Comparison of ENCODE assay signal across 23 cellular contexts in genomic region chr3:190666801-190667200, GRCh38.
DNase-seq lines count a peak whose midpoint lies in the region; ATAC-seq and TF ChIP-seq lines count a peak whose summit lies in the region.
"Had no signal": no experiment of that assay in that cellular context is flagged by ENCODE, and none has a peak within 500 bp of the region (broad histone marks: within the 10 kb centered on the region; RNA-seq: fewer than 3 reads in every experiment).

No MANE protein-coding gene starts in this region.

- peaks cover 3% of the 10 kb centered on the region for H3K27me3 Mint-ChIP-seq in glutamatergic neuron (ENCODE audit: unreplicated experiment)
- H3K27me3 Mint-ChIP-seq: CD4-positive, alpha-beta T cell had no signal

- ATAC-seq in GM18520 (IDR thresholded peaks at IDR 0.05; ENCODE audit: unreplicated experiment), result no peak
- ATAC-seq in HG03460 (IDR thresholded peaks at IDR 0.05; ENCODE audit: unreplicated experiment), result no peak
- ATAC-seq: A549, GM12878, GM23338, HCT116 had no signal

- H3K4me1 Mint-ChIP-seq in glutamatergic neuron (ENCODE audit: low read depth, unreplicated experiment), result peaks cover 15% of the 10 kb centered on the region
- H3K4me1 Mint-ChIP-seq: CD14-positive monocyte; CD8-positive, alpha-beta memory T cell; GM23338; H9 had no signal

- H3K9me3 Mint-ChIP-seq in glutamatergic neuron (ENCODE audit: unreplicated experiment), result no peaks in the 10 kb centered on the region
- H3K9me3 Mint-ChIP-seq: CD4-positive, alpha-beta T cell; CD8-positive, alpha-beta memory T cell; GM23338; H9 had no signal

- H3K4me3 Mint-ChIP-seq in glutamatergic neuron (ENCODE audit: unreplicated experiment), result no peak overlapping the region
- H3K4me3 Mint-ChIP-seq: CD14-positive monocyte; CD4-positive, alpha-beta T cell; CD8-positive, alpha-beta memory T cell; GM23338; H9 had no signal

- TF ChIP-seq CTCF in glutamatergic neuron (IDR thresholded peaks at IDR 0.05; ENCODE audit: partially characterized antibody, unreplicated experiment), result no peak

- DNase-seq in NCI-H82 (lab: John Stamatoyannopoulos, UW) (peak; percentile 15), NCI-H82 treated with DMSO at 0.1 percent for 48 hours (lab: John Stamatoyannopoulos, UW; ENCODE audit: unreplicated experiment) (no peak), glutamatergic neuron (peak; percentile 38), pons (ENCODE audit: low spot score) (peak; percentile 6)
- no peak for DNase-seq in effector CD8-positive, alpha-beta T cell (lab: John Stamatoyannopoulos, UW)
- DNase-seq: 8988T; ACHN; AML-193; BE2C; CD4-positive, alpha-beta T cell; CD8-positive, alpha-beta memory T cell; DMS153; DMS79; EL; GDM1; H9 had no signal

- no peaks in the 10 kb centered on the region for H3K36me3 Mint-ChIP-seq in glutamatergic neuron (ENCODE audit: unreplicated experiment)
- H3K36me3 Mint-ChIP-seq: CD14-positive monocyte; CD8-positive, alpha-beta memory T cell had no signal

- peak overlapping the region; percentile 45 for H3K27ac Mint-ChIP-seq in glutamatergic neuron (ENCODE audit: unreplicated experiment)
- H3K27ac Mint-ChIP-seq: CD14-positive monocyte; CD4-positive, alpha-beta T cell; GM23338; H9 had no signal

Comparison
In these comparisons a context has a peak if more than half of its experiments do, and no peak if none do; other contexts are left out.
1. DNase-seq: peak in NCI-H82 (single experiment), glutamatergic neuron (single experiment) and pons (single experiment); none in NCI-H82 treated with DMSO at 0.1 percent for 48 hours (single experiment) and effector CD8-positive, alpha-beta T cell (single experiment).